ENCODE assay signal across 11 cellular contexts in the genomic region with DNA sequence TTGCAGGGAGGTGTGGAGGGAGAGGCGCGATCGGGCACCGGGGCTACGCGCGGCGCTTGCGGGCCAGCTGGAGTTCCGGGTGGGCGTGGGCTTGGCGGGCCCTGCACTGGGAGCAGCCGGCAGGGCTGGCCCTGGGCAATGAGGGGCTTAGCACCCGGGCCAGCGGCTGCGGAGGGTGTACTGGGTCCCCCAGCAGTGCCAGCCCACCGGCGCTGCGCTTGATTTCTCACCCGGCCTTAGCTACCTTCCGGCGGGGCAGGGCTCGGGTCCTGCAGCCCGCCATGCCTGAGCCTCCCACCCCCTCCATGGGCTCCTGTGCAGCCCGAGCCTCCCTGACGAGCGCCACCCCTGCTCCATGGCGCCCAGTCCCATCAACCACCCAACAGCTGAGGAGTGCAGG. TPM values are rescaled to one million over a fixed set of nuclear protein-coding genes. Genes with fewer than 3 reads are reported as not detected.
"Had no signal": no experiment of that assay in that cellular context is flagged by ENCODE, and none has a peak within 500 bp of the region (broad histone marks: within the 10 kb centered on the region; RNA-seq: fewer than 3 reads in every experiment).

No MANE protein-coding gene starts in this region.

RNA-seq across cellular contexts. Expression of gene LEFTY2, which starts 28.7 kb away (rescaled TPM):
- total RNA-seq: activated B cell treated with CpG ODN at 0.5 μM for 24 hours; activated CD4-positive, alpha-beta memory T cell treated with anti-CD3 and anti-CD28 coated beads for 36 hours; activated CD4-positive, alpha-beta T cell treated with anti-CD3 and anti-CD28 coated beads, Interleukin-2, amount 10 ng/mL, durations not matched to agents 24 days and 14 days; activated CD8-positive, alpha-beta memory T cell treated with anti-CD3 and anti-CD28 coated beads for 36 hours; activated CD8-positive, alpha-beta T cell treated with anti-CD3 and anti-CD28 coated beads for 36 hours; activated naive CD8-positive, alpha-beta T cell treated with anti-CD3 and anti-CD28 coated beads, Interleukin-2, amount 10 ng/mL, durations not matched to agents 7 days and 5 days; activated T-cell treated with anti-CD3 and anti-CD28 coated beads, Interleukin-2, amount 50 U/mL, for 4 hours; activated T-cell treated with anti-CD3 and anti-CD28 coated beads, Interleukin-2, amount 50 U/mL, for 72 hours; activated T-helper 1 cell treated with anti-CD3 and anti-CD28 coated beads, Interleukin-12 subunit alpha, Interleukin-12 subunit beta, Interleukin-2, Interleukin-4 antibody, amounts not matched to agents 30 ng/mL and 10 ng/mL and 1 ng/mL, durations not matched to agents 14 hours and 24 hours and 36 hours; activated T-helper 17 cell treated with anti-CD3 and anti-CD28 coated beads, Interleukin-2, amount 50 U/mL, for 72 hours; bronchial epithelial cell had no signal
